ENCODE assay signal across 8 cellular contexts in the genomic region with DNA sequence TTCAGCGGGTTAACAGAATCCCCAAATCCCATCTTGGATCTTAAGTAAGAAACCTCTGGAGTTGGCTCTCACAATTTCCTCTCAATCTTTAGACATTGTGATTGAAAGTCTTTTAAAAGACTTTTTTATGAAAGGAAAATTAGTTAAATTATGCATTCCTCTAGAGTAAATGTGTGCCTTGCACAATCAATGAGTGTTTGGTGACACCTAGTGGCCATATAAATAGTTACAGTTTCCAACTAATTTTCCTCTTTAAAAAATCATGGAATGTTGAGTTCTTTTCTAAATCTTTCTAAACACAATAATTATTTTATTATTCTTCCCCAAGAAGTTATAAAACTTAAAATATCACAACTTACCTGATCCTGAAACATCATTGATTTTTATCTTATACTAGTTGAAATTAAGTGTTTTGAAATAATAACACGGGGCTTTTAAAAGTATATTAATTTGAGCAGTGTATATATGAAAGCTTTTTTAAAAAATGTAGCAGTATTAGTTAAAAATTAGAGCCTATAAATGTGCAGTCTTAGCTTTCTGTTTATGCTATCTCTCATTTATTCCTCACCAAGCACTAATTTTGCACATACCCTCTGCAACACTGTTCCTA.
DNase-seq lines count a peak whose midpoint lies in the region; ATAC-seq and TF ChIP-seq lines count a peak whose summit lies in the region.

No MANE protein-coding gene starts in this region.

- no peak overlapping the region for H3K4me3 Mint-ChIP-seq in stimulated activated naive B cell treated with anti-CD40 and anti-IgM and Interleukin-4, amounts not matched to agents 10 μg/mL and 1 μg/mL and 100 μg/mL, for 72 hours
- H3K4me3 Mint-ChIP-seq in activated T-helper 2 cell treated with anti-CD3 and anti-CD28 coated beads, Interferon-gamma antibody, Interleukin-2, Interleukin-4, amounts not matched to agents 10 μg/mL and 5 μg/mL and 100 μg/mL, durations not matched to agents 14 hours and 24 hours and 36 hours (ENCODE audit: low read depth): no peak overlapping the region

- H3K27me3 ChIP-seq in ascending aorta: no peaks in the 10 kb centered on the region
- peaks cover 0 to 4% of the 10 kb centered on the region in 2 donors for H3K27me3 ChIP-seq in left lung

- H3K4me1 Mint-ChIP-seq in stimulated activated naive B cell treated with anti-CD40 and anti-IgM and Interleukin-4, amounts not matched to agents 10 μg/mL and 1 μg/mL and 100 μg/mL, for 72 hours: peaks cover under 1 to 2% of the 10 kb centered on the region in 2 donors
- no peaks in the 10 kb centered on the region for H3K4me1 Mint-ChIP-seq in activated T-helper 2 cell treated with anti-CD3 and anti-CD28 coated beads, Interferon-gamma antibody, Interleukin-2, Interleukin-4, amounts not matched to agents 10 μg/mL and 5 μg/mL and 100 μg/mL, durations not matched to agents 14 hours and 24 hours and 36 hours (ENCODE audit: low read depth)

- ATAC-seq in left lung (peak; percentile 67), GM19397 (IDR thresholded peaks at IDR 0.05; ENCODE audit: unreplicated experiment) (no peak)
- no peak for ATAC-seq in stimulated activated naive B cell treated with anti-CD40 and anti-IgM and Interleukin-4, amounts not matched to agents 10 μg/mL and 1 μg/mL and 100 μg/mL, for 72 hours (replicated peaks)

- DNase-seq in NCI-H2029 treated with DMSO at 0.1 percent for 48 hours (lab: John Stamatoyannopoulos, UW): peak; percentile 24
- DNase-seq in NCI-H2029 (lab: John Stamatoyannopoulos, UW): no peak
- DNase-seq in LoVo (ENCODE audit: low spot score): peak; percentile 61
- DNase-seq in ascending aorta (ENCODE audit: low spot score in 2 of 2): no peak
- DNase-seq in left lung: no peak
- no peak for DNase-seq in stimulated activated naive B cell treated with anti-CD40 and anti-IgM and Interleukin-4, amounts not matched to agents 10 μg/mL and 1 μg/mL and 100 μg/mL, for 72 hours
- DNase-seq in activated T-helper 2 cell treated with anti-CD3 and anti-CD28 coated beads, Interferon-gamma antibody, Interleukin-2, Interleukin-4, amounts not matched to agents 10 μg/mL and 5 μg/mL and 100 μg/mL, durations not matched to agents 14 hours and 24 hours and 36 hours (ENCODE audit: low spot score): no peak

- H3K27ac Mint-ChIP-seq in stimulated activated naive B cell treated with anti-CD40 and anti-IgM and Interleukin-4, amounts not matched to agents 10 μg/mL and 1 μg/mL and 100 μg/mL, for 72 hours: no peak overlapping the region
- no peak overlapping the region for H3K27ac Mint-ChIP-seq in activated T-helper 2 cell treated with anti-CD3 and anti-CD28 coated beads, Interferon-gamma antibody, Interleukin-2, Interleukin-4, amounts not matched to agents 10 μg/mL and 5 μg/mL and 100 μg/mL, durations not matched to agents 14 hours and 24 hours and 36 hours

- H3K4me3 ChIP-seq in ascending aorta (no peak overlapping the region), left lung (no peak overlapping the region)

- H3K27ac ChIP-seq in ascending aorta: no peak overlapping the region
- no peak overlapping the region for H3K27ac ChIP-seq in left lung

- TF ChIP-seq CTCF in ascending aorta (IDR thresholded peaks at IDR 0.05) (peak; percentile 55 to 77 (median 64)), left lung (IDR thresholded peaks at IDR 0.05) (peak; percentile 52 to 84)

- intact Hi-C loops in ascending aorta (cut with DNase I) (loop anchor here (5.0 to 10.0 kb wide), 2 partner anchors 166 to 1894 kb away; no protein-coding TSS in a partner anchor), left lung (cut with DNase I) (loop anchor here in 1 of 2 donors (10.0 kb wide), 2 partner anchors 166 to 1206 kb away; a partner anchor contains a TSS)
- intact Hi-C loops in activated T-helper 2 cell treated with anti-CD3 and anti-CD28 coated beads, Interferon-gamma antibody, Interleukin-2, Interleukin-4, amounts not matched to agents 10 μg/mL and 5 μg/mL and 100 μg/mL, durations not matched to agents 14 hours and 24 hours and 36 hours (cut with micrococcal nuclease): loop anchor here (1.0 to 5.0 kb wide), 2 partner anchors 166 to 1204 kb away; a partner anchor contains a TSS

- no peaks in the 10 kb centered on the region for H3K9me3 Mint-ChIP-seq in stimulated activated naive B cell treated with anti-CD40 and anti-IgM and Interleukin-4, amounts not matched to agents 10 μg/mL and 1 μg/mL and 100 μg/mL, for 72 hours
- no peaks in the 10 kb centered on the region for H3K9me3 Mint-ChIP-seq in activated T-helper 2 cell treated with anti-CD3 and anti-CD28 coated beads, Interferon-gamma antibody, Interleukin-2, Interleukin-4, amounts not matched to agents 10 μg/mL and 5 μg/mL and 100 μg/mL, durations not matched to agents 14 hours and 24 hours and 36 hours

- peaks cover 0 to 7% of the 10 kb centered on the region in 2 donors for H3K27me3 Mint-ChIP-seq in stimulated activated naive B cell treated with anti-CD40 and anti-IgM and Interleukin-4, amounts not matched to agents 10 μg/mL and 1 μg/mL and 100 μg/mL, for 72 hours
- H3K27me3 Mint-ChIP-seq in activated T-helper 2 cell treated with anti-CD3 and anti-CD28 coated beads, Interferon-gamma antibody, Interleukin-2, Interleukin-4, amounts not matched to agents 10 μg/mL and 5 μg/mL and 100 μg/mL, durations not matched to agents 14 hours and 24 hours and 36 hours (ENCODE audit: low read depth): peaks cover 2% of the 10 kb centered on the region

- H3K36me3 Mint-ChIP-seq in stimulated activated naive B cell treated with anti-CD40 and anti-IgM and Interleukin-4, amounts not matched to agents 10 μg/mL and 1 μg/mL and 100 μg/mL, for 72 hours: no peaks in the 10 kb centered on the region
- H3K36me3 Mint-ChIP-seq in activated T-helper 2 cell treated with anti-CD3 and anti-CD28 coated beads, Interferon-gamma antibody, Interleukin-2, Interleukin-4, amounts not matched to agents 10 μg/mL and 5 μg/mL and 100 μg/mL, durations not matched to agents 14 hours and 24 hours and 36 hours (ENCODE audit: low read depth): no peaks in the 10 kb centered on the region

- H3K9me3 ChIP-seq in ascending aorta (no peaks in the 10 kb centered on the region), left lung (no peaks in the 10 kb centered on the region)

- H3K4me1 ChIP-seq in ascending aorta (no peaks in the 10 kb centered on the region), left lung (no peaks in the 10 kb centered on the region)

- no peaks in the 10 kb centered on the region for H3K36me3 ChIP-seq in ascending aorta
- H3K36me3 ChIP-seq in left lung: no peaks in the 10 kb centered on the region

Comparison
In these comparisons a context has a peak if more than half of its experiments do, and no peak if none do; other contexts are left out.
1. DNase-seq: peak in NCI-H2029 treated with DMSO at 0.1 percent for 48 hours (single experiment) and LoVo (single experiment); none in NCI-H2029 (single experiment), ascending aorta (0 of 2), left lung (0 of 2), stimulated activated naive B cell treated with anti-CD40 and anti-IgM and Interleukin-4, amounts not matched to agents 10 μg/mL and 1 μg/mL and 100 μg/mL, for 72 hours (single experiment) and activated T-helper 2 cell treated with anti-CD3 and anti-CD28 coated beads, Interferon-gamma antibody, Interleukin-2, Interleukin-4, amounts not matched to agents 10 μg/mL and 5 μg/mL and 100 μg/mL, durations not matched to agents 14 hours and 24 hours and 36 hours (single experiment).